ENCODE assay signal across 8 cellular contexts in the genomic region with DNA sequence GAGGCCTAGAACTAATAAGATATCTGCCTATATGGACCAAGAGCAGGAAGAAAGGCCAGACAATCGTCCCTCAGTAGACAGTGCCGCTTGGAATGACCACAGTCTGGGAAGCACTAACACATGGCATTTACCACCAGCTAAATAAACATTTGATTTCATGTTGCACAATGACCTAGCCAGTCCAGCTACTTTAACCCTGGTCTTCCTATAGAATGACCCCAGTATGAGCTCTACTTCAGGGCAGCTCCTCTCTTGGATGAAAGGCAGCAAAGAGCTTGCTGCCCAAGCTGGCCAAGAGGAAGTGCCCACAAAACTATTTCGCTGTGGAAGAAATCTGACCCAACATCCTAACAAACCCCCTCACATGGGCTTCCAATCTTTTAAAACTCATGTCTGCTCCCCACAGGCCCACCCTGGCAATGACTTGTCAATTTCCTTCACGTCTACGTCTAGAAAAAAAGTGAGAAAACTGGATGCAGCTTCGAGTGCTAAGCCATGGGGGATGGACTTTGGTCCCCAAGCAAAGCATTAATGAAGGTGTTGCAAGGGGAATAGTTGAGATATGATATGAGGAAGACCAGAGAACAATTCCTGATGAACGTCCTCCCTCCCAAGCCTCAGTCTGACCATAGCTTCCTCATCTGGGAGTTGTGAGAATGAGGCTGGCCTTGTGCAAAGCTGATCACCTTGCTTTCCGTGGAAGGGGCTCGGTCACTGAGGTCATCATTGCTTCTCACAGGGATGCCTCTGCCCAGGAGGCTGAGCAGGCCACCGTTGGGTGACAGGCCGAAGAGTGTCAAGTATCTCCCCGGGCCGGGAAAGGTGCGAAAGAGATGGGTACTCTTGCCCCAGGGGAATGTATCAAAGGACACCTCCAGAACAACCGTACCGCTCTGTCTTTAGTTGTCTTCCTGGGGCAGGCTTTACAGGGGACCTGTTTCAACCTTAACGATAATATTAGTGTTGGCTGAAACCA. TPM values are rescaled to one million over a fixed set of nuclear protein-coding genes. Genes with fewer than 3 reads are reported as not detected.
DNase-seq lines count a peak whose midpoint lies in the region; ATAC-seq and TF ChIP-seq lines count a peak whose summit lies in the region.

No MANE protein-coding gene starts in this region.

- H3K9ac ChIP-seq in DND-41 (ENCODE audit: low read depth, low read length) (peak overlapping the region; percentile 60), adipocyte (ENCODE audit: low read length) (peak overlapping the region; percentile 94), iPS-20b (ENCODE audit: low read depth, low read length) (no peak overlapping the region)

- intact Hi-C loops in stomach (cut with DNase I; ENCODE audit: low total_unique reads): no loop called here

- no peak for TF ChIP-seq POLR2A in stomach (IDR thresholded peaks at IDR 0.05)

- H3K9me3 ChIP-seq in DND-41 (ENCODE audit: insufficient read depth, low read length, severe bottlenecking) (no peaks in the 10 kb centered on the region), adipocyte (ENCODE audit: control insufficient read depth, low read length) (no peaks in the 10 kb centered on the region), iPS-20b (ENCODE audit: insufficient read depth, low read depth, low read length) (no peaks in the 10 kb centered on the region), stomach (no peaks in the 10 kb centered on the region)

- peaks cover 12% of the 10 kb centered on the region for H3K79me2 ChIP-seq in DND-41 (ENCODE audit: insufficient read depth, low read length)

- H4K20me1 ChIP-seq in DND-41 (ENCODE audit: insufficient read depth, low read length): no peaks in the 10 kb centered on the region

- peak overlapping the region; percentile 92 for H3K4me2 ChIP-seq in DND-41 (ENCODE audit: insufficient read depth, low read length)

- H3K27me3 ChIP-seq in DND-41 (ENCODE audit: insufficient read depth, low read length, poor library complexity) (no peaks in the 10 kb centered on the region), adipocyte (replicated peaks; ENCODE audit: control insufficient read depth, insufficient read depth, low read length) (no peaks in the 10 kb centered on the region), iPS-20b (ENCODE audit: insufficient read depth, low read length) (peaks cover 9% of the 10 kb centered on the region; the same call in 1 of the 2 replicates), stomach (no peaks in the 10 kb centered on the region)

- TF ChIP-seq EP300 in stomach (IDR thresholded peaks at IDR 0.05): no peak

- peak; percentile 4; the same call in 2 of the 3 replicates for ATAC-seq in DND-41 (ENCODE audit: insufficient read depth, low read depth)
- ATAC-seq in HG02973 (IDR thresholded peaks at IDR 0.05; ENCODE audit: unreplicated experiment): peak; percentile 9
- ATAC-seq in omental fat pad (ENCODE audit: low FRiP score): no peak
- no peak for ATAC-seq in HG03521 (IDR thresholded peaks at IDR 0.05; ENCODE audit: unreplicated experiment)
- no peak for ATAC-seq in HG02759 (IDR thresholded peaks at IDR 0.05; ENCODE audit: unreplicated experiment)

- DNase-seq in DND-41 (no peak), adipocyte (ENCODE audit: low read depth) (peak; percentile 44), stomach (no peak), omental fat pad (ENCODE audit: low spot score) (no peak)

- H3K4me1 ChIP-seq in DND-41 (ENCODE audit: insufficient read depth, low read length) (peaks cover 24% of the 10 kb centered on the region), adipocyte (ENCODE audit: control insufficient read depth, insufficient read depth, low read length) (peaks cover 18% of the 10 kb centered on the region), iPS-20b (ENCODE audit: insufficient read depth, low read length) (0 out of 2 replicates have a peak, but pooled peaks cover 6% of the 10 kb centered on the region), stomach (peaks cover 13 to 30% (median 18%) of the 10 kb centered on the region in 4 donors)

- peak overlapping the region; percentile 85 for H2AFZ ChIP-seq in DND-41 (ENCODE audit: low read depth, low read length)

- H3K36me3 ChIP-seq in DND-41 (ENCODE audit: insufficient read depth, low read length): no peaks in the 10 kb centered on the region
- H3K36me3 ChIP-seq in adipocyte (ENCODE audit: control insufficient read depth, insufficient read depth, low read length, severe bottlenecking): no peaks in the 10 kb centered on the region
- no peaks in the 10 kb centered on the region for H3K36me3 ChIP-seq in iPS-20b (ENCODE audit: insufficient read depth, low read depth, low read length)
- H3K36me3 ChIP-seq in stomach: no peaks in the 10 kb centered on the region

- TF ChIP-seq CTCF in DND-41 (IDR thresholded peaks at IDR 0.05; ENCODE audit: borderline replicate concordance, extremely low read depth, low read length, poor library complexity, severe bottlenecking) (peak; percentile 25), stomach (IDR thresholded peaks at IDR 0.05) (no peak), omental fat pad (IDR thresholded peaks at IDR 0.05) (no peak)

- H3K27ac ChIP-seq in DND-41 (ENCODE audit: low read length): peak overlapping the region; percentile 67
- no peak overlapping the region for H3K27ac ChIP-seq in iPS-20b (ENCODE audit: low read length)
- peak overlapping the region; percentile 79 to 90 (median 85) for H3K27ac ChIP-seq in stomach

- WGBS in stomach, 5 donors: 35 to 48% (median 37%) methylated on average over 14 to 17 of the region's 17 CpGs

- H3K4me3 ChIP-seq in DND-41 (ENCODE audit: low read depth in 1 of 2, low read length in 2 of 2) (peak overlapping the region; percentile 30 to 73; a peak in 3 of 4 replicates), adipocyte (ENCODE audit: low read length) (peak overlapping the region; percentile 97), iPS-20b (ENCODE audit: low read length) (peak overlapping the region; percentile 75), stomach (peak overlapping the region; percentile 71 to 80 (median 76))

RNA-seq across cellular contexts. Expression of a gene that starts 1.0 kb away (rescaled TPM):
- total RNA-seq in stomach (100 to 1,000 TPM in 1 of 5 donors, 10 to 100 TPM in 3, 1 to 10 TPM in 1; 7.5 to 142 (median 18.8) TPM), omental fat pad (10 to 100 TPM; 34.0 to 57.8 (median 40.6) TPM)
- 10 to 100 TPM in 2 of 3 donors, 1 to 10 TPM in 1; 7.7 to 24.1 (median 17.9) TPM for polyA plus RNA-seq in stomach

RNA-seq across cellular contexts. Expression of a gene that starts 21.0 kb away (rescaled TPM):
- total RNA-seq in stomach (100 to 1,000 TPM in 3 of 5 donors, 10 to 100 TPM in 2; 29.8 to 202 (median 130) TPM), omental fat pad (100 to 1,000 TPM in 2 of 4 donors, 10 to 100 TPM in 2; 80.4 to 122 (median 97.8) TPM)
- polyA plus RNA-seq in stomach: 10 to 100 TPM; 30.0 to 51.9 (median 40.2) TPM

RNA-seq across cellular contexts. Expression of a gene that starts 50.0 kb away (rescaled TPM):
- total RNA-seq in stomach (10 to 100 TPM; 12.1 to 65.9 (median 47.3) TPM), omental fat pad (10 to 100 TPM; 28.4 to 35.1 (median 32.0) TPM)
- 10 to 100 TPM in 1 of 3 donors, 1 to 10 TPM in 2; 6.9 to 11.0 (median 9.2) TPM for polyA plus RNA-seq in stomach

Comparison
In these comparisons a context has a peak if more than half of its experiments do, and no peak if none do; other contexts are left out.
1. ATAC-seq: peak in DND-41 (single experiment) and HG02973 (single experiment); none in omental fat pad (single experiment), HG03521 (single experiment) and HG02759 (single experiment).
2. Peak in every context shown above with its lines, with median percentiles within 50 percentile points of each other: H3K4me3 ChIP-seq.